Comparison of ENCODE assay signal across 8 cellular contexts in genomic region chr2:128027801-128028667, GRCh38. TPM values are rescaled to one million over a fixed set of nuclear protein-coding genes. Genes with fewer than 3 reads are reported as not detected.
A peak's percentile ranks its signal among the peaks of the same experiment; 100 is the strongest.
DNase-seq lines count a peak whose midpoint lies in the region; ATAC-seq, FAIRE-seq and TF ChIP-seq lines count a peak whose summit lies in the region.

SAP130 (minus strand) TSS chr2:128028059; CDS start chr2:128026292, 1,767 bp downstream.

- no peaks in the 10 kb centered on the region for H3K27me3 ChIP-seq in BE2C
- H3K27me3 ChIP-seq in keratinocyte (ENCODE audit: control insufficient read depth, extremely low read depth, insufficient read depth, low read length): no peaks in the 10 kb centered on the region

- no peaks in the 10 kb centered on the region for H3K9me1 ChIP-seq in keratinocyte (ENCODE audit: control insufficient read depth, extremely low read depth, insufficient read depth, low read length)

- peak within 1 kb of the TSS; percentile 72 for H3K4me3 ChIP-seq in BE2C (ENCODE audit: low read depth, low read length)
- H3K4me3 ChIP-seq in keratinocyte (ENCODE audit: control insufficient read depth in 2 of 3, extremely low read depth in 1 of 3, insufficient read depth in 2 of 3, low read depth in 1 of 3, low read length in 3 of 3): peak within 1 kb of the TSS; percentile 88 to 95 (median 90)

- TF ChIP-seq CTCF in BE2C (IDR thresholded peaks at IDR 0.05; ENCODE audit: low read depth, low read length) (no peak), keratinocyte (optimal IDR thresholded peaks at IDR 0.05 in 1 of 3, IDR thresholded peaks at IDR 0.05 in 1 of 3, conservative IDR thresholded peaks at IDR 0.05 in 1 of 3; ENCODE audit: extremely low read depth in 1 of 3, insufficient read depth in 2 of 3, low read length in 3 of 3) (no peak)

- dilution Hi-C loops in keratinocyte (cut with MboI; ENCODE audit: extremely low pct_ligation_motif_present, low sequenced_read_pairs): no loop called here

- DNase-seq in BE2C (peak; percentile 95), GM19238 (ENCODE audit: insufficient read length, low spot score) (peak; percentile 97), NCI-H510A (lab: John Stamatoyannopoulos, UW) (peak; percentile 93), cerebellar nuclear complex (lab: John Stamatoyannopoulos, UW) (peak; percentile 63 to 84), keratinocyte (ENCODE audit: low read depth, low spot score) (peak; percentile 46)
- DNase-seq in activated CD4-positive, CD25-positive, alpha-beta regulatory T cell treated with anti-CD3 and anti-CD28 coated beads, Interleukin-2, amount 50 U/mL, for 72 hours: peak; percentile 99
- DNase-seq in stimulated activated CD4-positive, alpha-beta T cell treated with anti-CD3 and anti-CD28 coated beads, Interleukin-12 subunit alpha, Interleukin-12 subunit beta, amount 100 ng/mL, for 48 hours (ENCODE audit: low read depth in 2 of 3, low spot score in 1 of 3): peak; percentile 95 to 98 (median 95)

- H3K4me1 ChIP-seq in BE2C (no peaks in the 10 kb centered on the region), keratinocyte (ENCODE audit: control insufficient read depth, extremely low read depth, insufficient read depth, low read length) (peaks cover 10% of the 10 kb centered on the region)

- H3K9ac ChIP-seq in keratinocyte (ENCODE audit: control insufficient read depth, extremely low read depth, insufficient read depth, low read length): peak within 1 kb of the TSS; percentile 86

- H3K9me3 ChIP-seq in BE2C: no peaks in the 10 kb centered on the region
- peaks cover 3% of the 10 kb centered on the region for H3K9me3 ChIP-seq in keratinocyte (ENCODE audit: control insufficient read depth, low read depth, low read length)

- H2AFZ ChIP-seq in keratinocyte (ENCODE audit: control insufficient read depth, low read length): peak within 1 kb of the TSS; percentile 99

- peaks cover 18% of the 10 kb centered on the region for H3K79me2 ChIP-seq in keratinocyte (ENCODE audit: control insufficient read depth, insufficient read depth, low read length)

- H4K20me1 ChIP-seq in keratinocyte (ENCODE audit: control insufficient read depth, extremely low read depth, insufficient read depth, low read length): no peaks in the 10 kb centered on the region

- peak within 1 kb of the TSS; percentile 94 for H3K4me2 ChIP-seq in keratinocyte (ENCODE audit: control insufficient read depth, extremely low read depth, insufficient read depth, low read depth, low read length)

- H3K36me3 ChIP-seq in BE2C (no peaks in the 10 kb centered on the region), keratinocyte (ENCODE audit: control insufficient read depth in 2 of 2, extremely low read depth in 1 of 2, insufficient read depth in 2 of 2, low read length in 2 of 2) (no peaks in the 10 kb centered on the region)

- peak within 1 kb of the TSS; percentile 65 for H3K27ac ChIP-seq in keratinocyte (ENCODE audit: control insufficient read depth, insufficient read depth, low read length)

- no peak for FAIRE-seq in keratinocyte (lab: Jason Lieb, UNC)

- peak; percentile 85 for ATAC-seq in HG03439 (IDR thresholded peaks at IDR 0.05; ENCODE audit: unreplicated experiment)

RNA-seq across cellular contexts. Expression of gene SAP130, which starts in this region (rescaled TPM):
- polyA plus RNA-seq in BE2C (2012; ENCODE audit: insufficient read depth, insufficient read length, low read depth): 8.3 TPM
- 8.1 to 13.2 TPM (median 11.6 TPM) in 3 replicates for polyA plus RNA-seq in keratinocyte
- polyA plus RNA-seq in keratinocyte (2011; ENCODE audit: low read depth): 3.6 TPM
- polyA plus RNA-seq in keratinocyte (2011; cell fraction: cytosol; rRNA removed): 14.1 and 14.3 TPM in 2 replicates
- 21.9 and 27.7 TPM in 2 replicates for polyA plus RNA-seq in keratinocyte (2011; cell fraction: nucleus; rRNA removed)
- polyA plus RNA-seq in keratinocyte (2012; ENCODE audit: low replicate concordance): 8.1 and 16.6 TPM in 2 replicates
- 20.4 to 57.8 TPM (median 21.3 TPM) in 3 replicates for polyA minus RNA-seq in keratinocyte
- polyA minus RNA-seq in keratinocyte (2011; cell fraction: cytosol; rRNA and poly(A)+ RNA removed): 8.4 TPM
- polyA minus RNA-seq in keratinocyte (2011; cell fraction: nucleus; rRNA and poly(A)+ RNA removed): 8.9 and 18.4 TPM in 2 replicates

Comparison
In these comparisons a context has a peak if more than half of its experiments do, and no peak if none do; other contexts are left out.
1. Peak in every context shown above with its lines: DNase-seq, ATAC-seq, H3K4me3 ChIP-seq and H3K27ac ChIP-seq.
2. DNase-seq: peak in every context shown above with its lines; median percentile 99 in activated CD4-positive, CD25-positive, alpha-beta regulatory T cell treated with anti-CD3 and anti-CD28 coated beads, Interleukin-2, amount 50 U/mL, for 72 hours; 97 in GM19238; 95 in BE2C; 95 in stimulated activated CD4-positive, alpha-beta T cell treated with anti-CD3 and anti-CD28 coated beads, Interleukin-12 subunit alpha, Interleukin-12 subunit beta, amount 100 ng/mL, for 48 hours; 93 in NCI-H510A; 74 in cerebellar nuclear complex; 46 in keratinocyte.